In the genomic region with DNA sequence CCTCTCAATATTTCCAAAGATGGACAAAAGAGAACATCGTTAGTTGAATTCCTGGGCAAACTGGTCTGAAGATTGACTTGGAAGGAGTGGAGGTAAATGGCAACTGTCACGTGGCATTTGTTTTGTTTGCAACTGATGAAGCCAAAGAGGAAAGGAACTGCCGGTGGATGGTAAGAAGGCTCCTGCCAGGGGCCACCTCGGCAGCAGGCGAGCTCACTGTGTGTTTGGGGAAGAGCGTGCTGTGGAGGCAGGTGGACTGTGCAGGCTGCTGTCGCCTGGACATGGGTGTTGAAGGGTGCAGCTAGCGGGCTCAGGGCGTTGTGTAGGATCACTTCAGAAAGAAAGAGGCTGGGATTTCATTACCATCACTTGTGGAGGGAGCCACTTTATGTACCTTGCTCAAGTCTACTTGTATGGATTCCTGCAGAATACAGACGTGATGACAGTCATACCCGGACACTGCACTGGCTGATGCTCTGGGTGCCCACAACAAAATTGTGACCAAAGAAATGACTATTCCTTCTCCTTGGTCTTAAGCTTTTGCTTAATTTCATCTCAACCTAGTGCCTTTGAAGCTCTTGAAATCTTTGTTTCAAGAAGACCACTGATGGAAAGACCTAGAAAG, we compare ENCODE assay signal across 11 cellular contexts.
DNase-seq lines count a peak whose midpoint lies in the region; ATAC-seq and TF ChIP-seq lines count a peak whose summit lies in the region.
"Had no signal": no experiment of that assay in that cellular context is flagged by ENCODE, and none has a peak within 500 bp of the region (broad histone marks: within the 10 kb centered on the region; RNA-seq: fewer than 3 reads in every experiment).

No MANE protein-coding gene starts in this region.

- H3K4me3 ChIP-seq in adipocyte (ENCODE audit: low read length) (peak overlapping the region; percentile 67), fibroblast of the aortic adventitia (ENCODE audit: low read depth, low read length) (peak overlapping the region; percentile 58)
- H3K4me3 ChIP-seq: BLaER1 treated with 17β-estradiol and CSF1 and Interleukin-3, amounts not matched to agents 10 nM and 100 nM had no signal

- H3K4me1 ChIP-seq in adipocyte (ENCODE audit: control insufficient read depth, insufficient read depth, low read length), result peaks cover 25% of the 10 kb centered on the region
- H3K4me1 ChIP-seq: BLaER1 treated with 17β-estradiol and CSF1 and Interleukin-3, amounts not matched to agents 10 nM and 100 nM had no signal

- DNase-seq in Ammon's horn (ENCODE audit: low spot score) (peak; percentile 62), adipocyte (ENCODE audit: low read depth) (no peak), fibroblast of the aortic adventitia (ENCODE audit: low read depth) (no peak), sciatic nerve (ENCODE audit: low spot score) (no peak), RPMI8226 (no peak), left colon (no peak), COLO668 (lab: John Stamatoyannopoulos, UW; ENCODE audit: unreplicated experiment) (no peak)
- DNase-seq in activated CD4-positive, alpha-beta T cell treated with anti-CD3 and anti-CD28 coated beads for 48 hours, result no peak
- DNase-seq: NCI-H524 treated with DMSO at 0.1 percent for 48 hours, T-helper 17 cell had no signal

- intact Hi-C loops in sciatic nerve (cut with DNase I) (no loop called here), left colon (cut with DNase I, micrococcal nuclease) (no loop called here)

- TF ChIP-seq CTCF in fibroblast of the aortic adventitia (IDR thresholded peaks at IDR 0.05; ENCODE audit: insufficient read depth, low read length), result no peak

- peak overlapping the region; percentile 80 for H3K9ac ChIP-seq in adipocyte (ENCODE audit: low read length)
- H3K9ac ChIP-seq: BLaER1 treated with 17β-estradiol and CSF1 and Interleukin-3, amounts not matched to agents 10 nM and 100 nM had no signal

- H3K27me3 ChIP-seq in adipocyte (replicated peaks; ENCODE audit: control insufficient read depth, insufficient read depth, low read length), result no peaks in the 10 kb centered on the region
- H3K27me3 ChIP-seq: BLaER1 treated with 17β-estradiol and CSF1 and Interleukin-3, amounts not matched to agents 10 nM and 100 nM had no signal

- no peaks in the 10 kb centered on the region for H3K9me3 ChIP-seq in adipocyte (ENCODE audit: control insufficient read depth, low read length)
- H3K9me3 ChIP-seq: BLaER1 treated with 17β-estradiol and CSF1 and Interleukin-3, amounts not matched to agents 10 nM and 100 nM had no signal

- ATAC-seq in sciatic nerve (peak; percentile 41), left colon (no peak)
- ATAC-seq: T-helper 17 cell had no signal

- H3K36me3 ChIP-seq in adipocyte (ENCODE audit: control insufficient read depth, insufficient read depth, low read length, severe bottlenecking), result peaks cover 48% of the 10 kb centered on the region
